In the genomic region with DNA sequence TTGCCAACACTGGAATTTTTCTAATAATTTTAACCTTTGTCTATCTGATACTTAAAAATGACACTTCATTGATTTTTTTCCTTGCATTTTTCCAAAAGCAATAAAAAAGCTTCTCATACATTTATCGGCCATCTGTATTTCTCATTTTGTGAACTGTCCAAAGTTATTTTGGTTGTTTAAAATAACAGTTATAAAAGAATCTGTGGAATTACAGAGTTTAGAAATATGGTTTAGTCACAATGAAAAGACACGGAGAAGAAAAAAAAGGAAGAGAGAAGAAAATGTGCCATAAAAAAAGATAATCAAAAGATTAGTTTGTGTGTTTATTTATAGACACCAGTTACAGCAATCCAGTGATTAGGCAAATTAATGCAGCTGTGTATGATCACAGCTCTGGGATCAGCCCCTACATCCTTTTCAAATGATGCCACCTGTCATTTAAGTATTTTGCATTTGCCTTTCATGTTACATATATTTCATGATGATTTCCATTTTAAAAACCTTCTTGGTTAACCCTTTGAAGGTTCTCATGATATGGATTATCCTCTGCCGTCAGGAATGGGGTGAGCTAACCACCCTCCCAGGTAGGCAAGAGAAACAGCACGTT, we compare ENCODE assay signal across 1 cellular context.
TF ChIP-seq lines count a peak whose summit lies in the region.

No MANE protein-coding gene starts in this region.

TF ChIP-seq in IMR-90, 13 proteins besides CTCF, POLR2A, EP300 and RAD21 (continued from another document):
- TF ChIP-seq MXI1 (IDR thresholded peaks at IDR 0.05; ENCODE audit: borderline replicate concordance, low read depth, low read length) (no peak), FOS (IDR thresholded peaks at IDR 0.05; ENCODE audit: low read depth, low read length) (no peak), CHD1 (IDR thresholded peaks at IDR 0.05; ENCODE audit: low read depth, low read length) (no peak)
TF ChIP-seq in IMR-90: peak in this region for 0.
